2 cellular contexts compared by ENCODE assay signal in the genomic region with DNA sequence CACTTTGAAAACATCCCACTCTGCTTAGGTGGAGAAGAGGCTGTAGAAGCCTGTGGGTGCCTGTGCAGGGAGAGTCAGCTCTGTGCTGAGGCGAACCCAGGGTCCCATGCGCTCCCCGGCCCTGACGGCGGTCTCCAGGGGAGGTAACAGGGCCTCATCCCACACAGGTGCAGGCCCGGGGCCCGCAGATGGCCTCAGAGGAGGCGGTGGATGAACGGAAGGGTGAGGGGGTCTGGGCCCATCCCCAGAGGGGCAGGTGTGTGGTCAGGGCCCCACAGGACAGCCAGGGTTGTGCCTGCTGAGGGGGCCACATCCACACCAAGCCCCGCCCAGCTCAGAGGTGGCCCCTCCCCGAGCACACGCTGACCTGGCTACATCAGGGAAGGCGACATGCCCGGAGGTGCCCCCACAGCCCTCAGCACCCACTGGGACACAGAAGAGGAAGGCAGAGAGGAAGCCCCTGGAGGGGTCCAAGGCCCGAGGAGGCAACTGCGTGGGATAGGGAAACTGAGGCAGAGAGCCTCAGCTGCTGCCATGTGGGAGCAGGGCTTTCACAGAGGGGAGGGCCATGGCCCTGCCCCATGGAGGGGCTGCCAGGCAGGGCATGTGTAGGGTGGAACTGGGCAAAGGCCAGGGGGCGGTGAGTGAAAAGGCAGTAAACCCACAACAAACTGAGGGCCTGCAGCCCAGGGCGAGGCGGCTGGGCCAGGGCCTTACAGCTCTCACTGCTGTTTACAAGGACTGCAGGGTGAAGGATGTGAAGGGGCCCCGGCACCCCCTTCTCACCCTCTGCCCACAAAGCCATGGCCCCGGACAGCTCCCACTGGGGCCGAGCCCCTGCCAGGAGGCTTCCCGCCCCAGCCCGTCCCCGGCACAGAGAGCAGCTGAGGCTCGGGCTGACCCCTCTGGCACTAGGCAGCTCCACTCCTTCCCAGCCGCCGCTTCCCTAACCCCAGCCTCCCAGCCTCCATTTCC.
TF ChIP-seq lines count a peak whose summit lies in the region.

No MANE protein-coding gene starts in this region.

TF ChIP-seq in HEK293, 187 proteins besides CTCF, POLR2A, EP300 and RAD21:
- TF ChIP-seq GLIS1 (tag by site-specific recombination; IDR thresholded peaks at IDR 0.05): peak; percentile 62; the same call in 1 of the 2 replicates
- peak; percentile 57 for TF ChIP-seq GLIS2 (tag by site-specific recombination; IDR thresholded peaks at IDR 0.05)
- TF ChIP-seq, protein P1, sequence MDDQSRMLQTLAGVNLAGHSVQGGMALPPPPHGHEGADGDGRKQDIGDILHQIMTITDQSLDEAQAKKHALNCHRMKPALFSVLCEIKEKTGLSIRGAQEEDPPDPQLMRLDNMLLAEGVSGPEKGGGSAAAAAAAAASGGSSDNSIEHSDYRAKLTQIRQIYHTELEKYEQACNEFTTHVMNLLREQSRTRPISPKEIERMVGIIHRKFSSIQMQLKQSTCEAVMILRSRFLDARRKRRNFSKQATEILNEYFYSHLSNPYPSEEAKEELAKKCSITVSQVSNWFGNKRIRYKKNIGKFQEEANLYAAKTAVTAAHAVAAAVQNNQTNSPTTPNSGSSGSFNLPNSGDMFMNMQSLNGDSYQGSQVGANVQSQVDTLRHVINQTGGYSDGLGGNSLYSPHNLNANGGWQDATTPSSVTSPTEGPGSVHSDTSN (CRISPR knock-in tag; IDR thresholded peaks at IDR 0.05): no peak

TF ChIP-seq in K562, 482 proteins besides CTCF, POLR2A, EP300 and RAD21:
- no peak for TF ChIP-seq ARHGAP35 (IDR thresholded peaks at IDR 0.05; ENCODE audit: partially characterized antibody)
- TF ChIP-seq PCBP1 (IDR thresholded peaks at IDR 0.05; ENCODE audit: low read depth, low read length, poor library complexity, severe bottlenecking): peak; percentile 34
